In genomic region chr5:110738503-110738811, GRCh38 we compare ENCODE assay signal across 8 cellular contexts. TPM values are rescaled to one million over a fixed set of nuclear protein-coding genes. Genes with fewer than 3 reads are reported as not detected.
DNase-seq lines count a peak whose midpoint lies in the region; ATAC-seq and TF ChIP-seq lines count a peak whose summit lies in the region.

No MANE protein-coding gene starts in this region.

- no peak overlapping the region for H3K23ac ChIP-seq in mesenchymal stem cell (ENCODE audit: low read length in 2 of 2)

- H3K4me1 Mint-ChIP-seq in central memory CD8-positive, alpha-beta T cell = peaks cover 35% of the 10 kb centered on the region

- no peak overlapping the region for H2AK5ac ChIP-seq in mesenchymal stem cell (ENCODE audit: low read length, severe bottlenecking)

- TF ChIP-seq POLR2A in vagina (IDR thresholded peaks at IDR 0.05) = no peak

- peak overlapping the region; percentile 86 for H3K18ac ChIP-seq in mesenchymal stem cell (ENCODE audit: low read depth in 1 of 2, low read length in 2 of 2)

- H2AFZ ChIP-seq in mesenchymal stem cell (ENCODE audit: low read depth, low read length) = peak overlapping the region; percentile 86

- intact Hi-C loops in vagina (cut with DNase I) = no loop called here

- TF ChIP-seq CTCF in vagina (IDR thresholded peaks at IDR 0.05) = no peak

- H4K91ac ChIP-seq in mesenchymal stem cell (ENCODE audit: low read length) = peak overlapping the region; percentile 80

- peak overlapping the region; percentile 99 for H4K8ac ChIP-seq in mesenchymal stem cell (ENCODE audit: low read length)

- peaks cover 3% of the 10 kb centered on the region for H3K27me3 Mint-ChIP-seq in central memory CD8-positive, alpha-beta T cell

- H3K4ac ChIP-seq in mesenchymal stem cell (ENCODE audit: low read depth in 1 of 2, low read length in 2 of 2) = peak overlapping the region; percentile 60 to 91

- no peak overlapping the region for H2BK15ac ChIP-seq in mesenchymal stem cell (ENCODE audit: low read depth, poor library complexity, severe bottlenecking)

- no peaks in the 10 kb centered on the region for H3K9me3 Mint-ChIP-seq in central memory CD8-positive, alpha-beta T cell

- peak overlapping the region; percentile 95 for H3K9ac ChIP-seq in mesenchymal stem cell (ENCODE audit: low read length)

- H3K4me3 ChIP-seq in mesenchymal stem cell (ENCODE audit: insufficient read depth in 1 of 2, low read depth in 1 of 2, low read length in 2 of 2) (peak overlapping the region; percentile 84 to 85), vagina (peak overlapping the region; percentile 94 to 98)

- peaks cover 3% of the 10 kb centered on the region for H3K79me1 ChIP-seq in mesenchymal stem cell (replicated peaks; ENCODE audit: low read length, poor library complexity, severe bottlenecking)

- H3K4me2 ChIP-seq in mesenchymal stem cell (ENCODE audit: low read length, poor library complexity, severe bottlenecking) = peak overlapping the region; percentile 93

- no peak overlapping the region for H2BK5ac ChIP-seq in mesenchymal stem cell (ENCODE audit: low read depth, low read length, poor library complexity, severe bottlenecking)

- peak overlapping the region; percentile 93 for H3K27ac Mint-ChIP-seq in central memory CD8-positive, alpha-beta T cell (ENCODE audit: low read depth)

- H2BK120ac ChIP-seq in mesenchymal stem cell (ENCODE audit: low read depth, low read length) = peak overlapping the region; percentile 34

- H2BK12ac ChIP-seq in mesenchymal stem cell (ENCODE audit: low read length in 2 of 2) = no peak overlapping the region

- H3K4me1 ChIP-seq in mesenchymal stem cell (ENCODE audit: control insufficient read depth, insufficient read depth, low read depth, low read length) (no peaks in the 10 kb centered on the region), vagina (peaks cover 33% of the 10 kb centered on the region)

- peaks cover 11% of the 10 kb centered on the region for H3K36me3 Mint-ChIP-seq in central memory CD8-positive, alpha-beta T cell (ENCODE audit: insufficient read depth)

- ATAC-seq in GM18499 (IDR thresholded peaks at IDR 0.05; ENCODE audit: insufficient read depth, unreplicated experiment) (peak; percentile 46), GM21717 (IDR thresholded peaks at IDR 0.05; ENCODE audit: unreplicated experiment) (peak; percentile 72)
- ATAC-seq in central memory CD8-positive, alpha-beta T cell (replicated peaks; ENCODE audit: extremely low read depth, poor library complexity, severe bottlenecking) = peak; percentile 84

- H3K36me3 ChIP-seq in mesenchymal stem cell (ENCODE audit: control insufficient read depth in 1 of 2, insufficient read depth in 2 of 2, low read depth in 1 of 2, low read length in 2 of 2) (peaks cover 0 to 1% of the 10 kb centered on the region in 2 experiments), vagina (no peaks in the 10 kb centered on the region)

- H3K27ac ChIP-seq in mesenchymal stem cell (ENCODE audit: low read length, poor library complexity, severe bottlenecking) (no peak overlapping the region), vagina (peak overlapping the region; percentile 72)

- WGBS in mesenchymal stem cell = under 1% methylated on average over 11 of the region's 14 CpGs

- no peaks in the 10 kb centered on the region for H3K27me3 ChIP-seq in mesenchymal stem cell (ENCODE audit: control insufficient read depth in 1 of 2, insufficient read depth in 1 of 2, low read length in 2 of 2)
- H3K27me3 ChIP-seq in vagina = no peaks in the 10 kb centered on the region

- H3K4me3 Mint-ChIP-seq in central memory CD8-positive, alpha-beta T cell = peak overlapping the region; percentile 90

- peak; percentile 33 for DNase-seq in HuH-7.5 (ENCODE audit: low spot score)
- DNase-seq in central memory CD8-positive, alpha-beta T cell (ENCODE audit: low spot score in 2 of 2) = no peak
- DNase-seq in mesenchymal stem cell = no peak
- DNase-seq in vagina (ENCODE audit: extremely low spot score in 2 of 2) = no peak
- no peak for DNase-seq in stimulated activated CD4-positive, alpha-beta T cell treated with anti-CD3 and anti-CD28 coated beads, Interleukin-12 subunit alpha, Interleukin-12 subunit beta, amount 100 ng/mL, for 4 hours
- DNase-seq in DMS153 (lab: John Stamatoyannopoulos, UW) = no peak

- H3K9me3 ChIP-seq in mesenchymal stem cell (ENCODE audit: control insufficient read depth, low read length) = no peaks in the 10 kb centered on the region
- H3K9me3 ChIP-seq in vagina = no peaks in the 10 kb centered on the region

- no peak overlapping the region for H3K14ac ChIP-seq in mesenchymal stem cell (ENCODE audit: low read length in 2 of 2)

RNA-seq across cellular contexts. Expression of gene SLC25A46, which starts 0.3 kb away (rescaled TPM):
- 47.1 TPM for polyA plus RNA-seq in mesenchymal stem cell (2013, experiment 1 of 2)
- polyA plus RNA-seq in mesenchymal stem cell (2013, experiment 2 of 2) = 47.0 TPM
- total RNA-seq in vagina = 44.9 TPM

RNA-seq across cellular contexts. Expression of gene TMEM232, which starts 12.0 kb away (rescaled TPM):
- 0.77 TPM for polyA plus RNA-seq in mesenchymal stem cell (2013, experiment 1 of 2)
- polyA plus RNA-seq in mesenchymal stem cell (2013, experiment 2 of 2) = 0.75 TPM
- 4.2 TPM for total RNA-seq in vagina
